27 cellular contexts compared by ENCODE assay signal in the genomic region with DNA sequence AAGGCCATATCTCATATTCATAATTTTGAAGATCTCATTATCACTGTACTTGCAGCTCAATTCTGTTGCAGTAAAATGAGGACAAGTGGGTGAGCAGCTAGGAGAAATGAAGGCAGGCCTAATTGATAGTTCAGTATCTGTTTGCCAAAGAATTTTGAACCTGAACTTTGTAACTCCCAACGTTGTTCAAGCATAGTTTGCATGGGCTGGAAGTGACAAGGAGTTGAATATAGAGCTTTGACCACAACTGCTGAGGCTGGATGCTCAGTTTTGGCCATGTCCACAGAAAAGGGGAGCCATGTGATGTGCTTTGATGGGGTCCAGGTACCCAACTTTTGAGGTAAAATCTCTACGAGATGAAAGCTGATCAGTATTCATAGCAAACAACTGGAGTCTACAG.
"Had no signal": no experiment of that assay in that cellular context is flagged by ENCODE, and none has a peak within 500 bp of the region (broad histone marks: within the 10 kb centered on the region; RNA-seq: fewer than 3 reads in every experiment).

No MANE protein-coding gene starts in this region.

- FAIRE-seq: colon, endometrium, endothelial cell of umbilical vein, frontal cortex had no signal

- H3K4me2 ChIP-seq: hepatocyte had no signal

- H3K27me3 ChIP-seq: colonic mucosa, dorsolateral prefrontal cortex, esophagus squamous epithelium, foreskin keratinocyte, gastrocnemius medialis, gastroesophageal sphincter, heart left ventricle, heart right ventricle, hepatocyte had no signal

- H3K79me2 ChIP-seq: hepatocyte had no signal

- H3K4me3 ChIP-seq: colonic mucosa, coronary artery, dorsolateral prefrontal cortex, esophagus squamous epithelium, gastrocnemius medialis, gastroesophageal sphincter, heart left ventricle, heart right ventricle, hepatocyte had no signal

- H3K36me3 ChIP-seq: colonic mucosa, esophagus squamous epithelium, gastrocnemius medialis, gastroesophageal sphincter, heart left ventricle, heart right ventricle had no signal

- DNase-seq: colonic mucosa; cortex of kidney; dermis blood vessel endothelial cell; dorsolateral prefrontal cortex; effector CD4-positive, alpha-beta T cell; effector CD8-positive, alpha-beta T cell; effector memory CD4-positive, alpha-beta T cell; effector memory CD8-positive, alpha-beta T cell; endodermal cell; erythroblast; esophagus squamous epithelium; foreskin fibroblast; foreskin keratinocyte; gastrocnemius medialis; glutamatergic neuron; head of caudate nucleus; heart left ventricle; heart right ventricle had no signal

- H3K4me1 ChIP-seq: colonic mucosa, esophagus squamous epithelium, foreskin keratinocyte, gastrocnemius medialis had no signal

- ATAC-seq: effector memory CD8-positive, alpha-beta T cell; esophagus mucosa; foreskin keratinocyte; gastrocnemius medialis; gastroesophageal sphincter; heart left ventricle; heart right ventricle had no signal

- H3K9me3 ChIP-seq: colonic mucosa, gastrocnemius medialis had no signal

- H2AFZ ChIP-seq: hepatocyte had no signal

- H3K27ac ChIP-seq: colonic mucosa, coronary artery, dorsolateral prefrontal cortex, epithelial cell of prostate, esophagus squamous epithelium, foreskin keratinocyte, gastrocnemius medialis, gastroesophageal sphincter, heart left ventricle, heart right ventricle, hepatocyte had no signal
